Comparison of ENCODE assay signal across 8 cellular contexts in the genomic region with DNA sequence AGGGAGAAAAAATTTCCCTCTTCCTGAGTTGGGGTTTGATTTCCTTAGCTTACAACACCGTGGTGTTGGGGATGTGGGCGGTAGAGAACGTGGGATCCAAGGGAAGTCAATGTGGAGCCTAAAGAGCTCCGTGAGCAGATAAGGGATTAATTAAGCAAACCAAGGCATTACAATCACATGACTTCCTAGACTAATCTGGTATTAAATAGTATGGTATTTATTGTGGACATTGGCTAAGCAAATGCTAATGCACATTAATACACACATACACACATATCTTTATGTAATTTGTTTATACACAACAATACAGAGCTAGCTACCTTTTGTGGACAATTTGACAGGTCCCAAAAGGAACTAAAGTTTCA. TPM values are rescaled to one million over a fixed set of nuclear protein-coding genes. Genes with fewer than 3 reads are reported as not detected.
DNase-seq lines count a peak whose midpoint lies in the region; ATAC-seq lines count a peak whose summit lies in the region.

No MANE protein-coding gene starts in this region.

- DNase-seq in activated CD4-positive, alpha-beta T cell treated with anti-CD3 and anti-CD28 coated beads for 36 hours: no peak
- DNase-seq in activated CD4-positive, alpha-beta T cell treated with anti-CD3 and anti-CD28 coated beads, Interleukin-2, amount 50 U/mL, for 48 hours: no peak
- no peak for DNase-seq in activated naive CD4-positive, alpha-beta T cell treated with anti-CD3 and anti-CD28 coated beads, Interleukin-2, amount 50 U/mL, for 72 hours (ENCODE audit: low spot score in 2 of 2)
- no peak for DNase-seq in immature natural killer cell
- DNase-seq in HK-2 (ENCODE audit: unreplicated experiment): no peak
- no peak for DNase-seq in NCI-H226
- no peak for DNase-seq in AG08395 (ENCODE audit: low spot score)

- H3K27ac ChIP-seq in temporal lobe (ENCODE audit: low read depth, low read length): peak overlapping the region; percentile 95

- intact Hi-C loops in activated CD4-positive, alpha-beta T cell treated with anti-CD3 and anti-CD28 coated beads for 36 hours (cut with DNase I, micrococcal nuclease): loop anchor here (1.0 to 5.0 kb wide), 6 partner anchors 64 to 410 kb away; partner anchors contain the start of genes BAZ2A (in 1 of the 2), MYL6 (in 1 of the 2), PYM1 (in 1 of the 2) and RAB5B (in 1 of the 2)

- peak overlapping the region; percentile 98 for H3K4me3 Mint-ChIP-seq in activated CD4-positive, alpha-beta T cell treated with anti-CD3 and anti-CD28 coated beads for 36 hours
- peak overlapping the region; percentile 93 to 99 (median 96) for H3K4me3 Mint-ChIP-seq in immature natural killer cell

- CTCF ChIA-PET in activated CD4-positive, alpha-beta T cell treated with anti-CD3 and anti-CD28 coated beads for 36 hours (lab: Charles Lee): interaction anchor here (0.6 to 3.2 kb wide), 37 partner anchors 8 to 890 kb away, joined by 3 to 41 read pairs (median 5); partner anchors contain the start of genes ANKRD52, CNPY2, COQ10A and ESYT1

- POLR2A ChIA-PET in activated CD4-positive, alpha-beta T cell treated with anti-CD3 and anti-CD28 coated beads for 36 hours (lab: Charles Lee): interaction anchor here (0.6 to 2.3 kb wide), 9 partner anchors 33 to 138 kb away, joined by 3 to 14 read pairs (median 6); partner anchors contain the start of genes CNPY2, ESYT1, SMARCC2 and STAT2

- peaks cover 6% of the 10 kb centered on the region for H3K36me3 Mint-ChIP-seq in activated CD4-positive, alpha-beta T cell treated with anti-CD3 and anti-CD28 coated beads for 36 hours (ENCODE audit: low read depth)
- H3K36me3 Mint-ChIP-seq in activated naive CD4-positive, alpha-beta T cell treated with anti-CD3 and anti-CD28 coated beads, Interleukin-2, amount 50 U/mL, for 72 hours: peaks cover 12 to 13% of the 10 kb centered on the region in 2 donors
- peaks cover 0 to 3% (median 0%) of the 10 kb centered on the region in 3 donors for H3K36me3 Mint-ChIP-seq in immature natural killer cell

- no peaks in the 10 kb centered on the region for H3K9me3 Mint-ChIP-seq in activated CD4-positive, alpha-beta T cell treated with anti-CD3 and anti-CD28 coated beads for 36 hours (ENCODE audit: low read depth)
- H3K9me3 Mint-ChIP-seq in activated naive CD4-positive, alpha-beta T cell treated with anti-CD3 and anti-CD28 coated beads, Interleukin-2, amount 50 U/mL, for 72 hours: no peaks in the 10 kb centered on the region
- H3K9me3 Mint-ChIP-seq in immature natural killer cell: no peaks in the 10 kb centered on the region

- no peaks in the 10 kb centered on the region for H3K27me3 Mint-ChIP-seq in activated CD4-positive, alpha-beta T cell treated with anti-CD3 and anti-CD28 coated beads for 36 hours
- H3K27me3 Mint-ChIP-seq in immature natural killer cell (ENCODE audit: low read depth in 3 of 3): peaks cover 0 to 11% (median 6%) of the 10 kb centered on the region in 3 donors

- no peak for ATAC-seq in activated CD4-positive, alpha-beta T cell treated with anti-CD3 and anti-CD28 coated beads for 36 hours
- ATAC-seq in activated naive CD4-positive, alpha-beta T cell treated with anti-CD3 and anti-CD28 coated beads, Interleukin-2, amount 50 U/mL, for 72 hours: no peak

- peak overlapping the region; percentile 94 for H3K27ac Mint-ChIP-seq in activated CD4-positive, alpha-beta T cell treated with anti-CD3 and anti-CD28 coated beads for 36 hours
- H3K27ac Mint-ChIP-seq in activated naive CD4-positive, alpha-beta T cell treated with anti-CD3 and anti-CD28 coated beads, Interleukin-2, amount 50 U/mL, for 72 hours: peak overlapping the region; percentile 96 to 97
- peak overlapping the region; percentile 99 to 100 (median 100) for H3K27ac Mint-ChIP-seq in immature natural killer cell

- H3K4me1 Mint-ChIP-seq in activated CD4-positive, alpha-beta T cell treated with anti-CD3 and anti-CD28 coated beads for 36 hours: peaks cover 37% of the 10 kb centered on the region
- H3K4me1 Mint-ChIP-seq in immature natural killer cell: peaks cover 51% of the 10 kb centered on the region in 2 donors

RNA-seq across cellular contexts. Expression of gene RNF41, which starts 0.8 kb away (rescaled TPM):
- 10 to 100 TPM; 25.2 to 28.8 TPM for total RNA-seq in activated CD4-positive, alpha-beta T cell treated with anti-CD3 and anti-CD28 coated beads for 36 hours
- total RNA-seq in activated naive CD4-positive, alpha-beta T cell treated with anti-CD3 and anti-CD28 coated beads, Interleukin-2, amount 50 U/mL, for 72 hours: 10 to 100 TPM; 33.4 to 39.0 TPM
- 10 to 100 TPM; 49.0 to 55.1 (median 49.3) TPM for polyA plus RNA-seq in immature natural killer cell
- total RNA-seq in temporal lobe: 70.8 TPM

RNA-seq across cellular contexts. Expression of gene NABP2, which starts 1.6 kb away (rescaled TPM):
- 10 to 100 TPM; 69.1 to 76.0 TPM for total RNA-seq in activated CD4-positive, alpha-beta T cell treated with anti-CD3 and anti-CD28 coated beads for 36 hours
- total RNA-seq in activated naive CD4-positive, alpha-beta T cell treated with anti-CD3 and anti-CD28 coated beads, Interleukin-2, amount 50 U/mL, for 72 hours: 10 to 100 TPM; 60.7 to 90.5 TPM
- 1 to 10 TPM; 3.2 to 8.8 (median 6.8) TPM for polyA plus RNA-seq in immature natural killer cell
- 14.0 TPM for total RNA-seq in temporal lobe

RNA-seq across cellular contexts. Expression of gene SLC39A5, which starts 7.3 kb away (rescaled TPM):
- 1 to 10 TPM in 1 of 2 experiments, under 1 TPM in 1; 0.53 to 1.3 TPM for total RNA-seq in activated CD4-positive, alpha-beta T cell treated with anti-CD3 and anti-CD28 coated beads for 36 hours
- 1 to 10 TPM in 1 of 2 donors, under 1 TPM in 1; 0.51 to 2.0 TPM for total RNA-seq in activated naive CD4-positive, alpha-beta T cell treated with anti-CD3 and anti-CD28 coated beads, Interleukin-2, amount 50 U/mL, for 72 hours
- not detected for polyA plus RNA-seq in immature natural killer cell
- total RNA-seq in temporal lobe: 0.25 TPM

RNA-seq across cellular contexts. Expression of gene SMARCC2, which starts 33.2 kb away (rescaled TPM):
- total RNA-seq in activated CD4-positive, alpha-beta T cell treated with anti-CD3 and anti-CD28 coated beads for 36 hours: 100 to 1,000 TPM in 1 of 2 experiments, 10 to 100 TPM in 1; 96.9 to 123 TPM
- total RNA-seq in activated naive CD4-positive, alpha-beta T cell treated with anti-CD3 and anti-CD28 coated beads, Interleukin-2, amount 50 U/mL, for 72 hours: 100 to 1,000 TPM; 101 to 123 TPM
- polyA plus RNA-seq in immature natural killer cell: 100 to 1,000 TPM in 1 of 3 donors, 10 to 100 TPM in 2; 25.7 to 118 (median 43.7) TPM
- 84.3 TPM for total RNA-seq in temporal lobe

RNA-seq across cellular contexts. Expression of gene ANKRD52, which starts 35.7 kb away (rescaled TPM):
- total RNA-seq in activated CD4-positive, alpha-beta T cell treated with anti-CD3 and anti-CD28 coated beads for 36 hours: 10 to 100 TPM; 29.2 to 31.0 TPM
- total RNA-seq in activated naive CD4-positive, alpha-beta T cell treated with anti-CD3 and anti-CD28 coated beads, Interleukin-2, amount 50 U/mL, for 72 hours: 10 to 100 TPM; 26.4 to 35.8 TPM
- polyA plus RNA-seq in immature natural killer cell: 10 to 100 TPM in 1 of 3 donors, 1 to 10 TPM in 2; 3.2 to 23.3 (median 3.7) TPM
- 11.3 TPM for total RNA-seq in temporal lobe
